In genomic region chr19:45100797-45101196, GRCh38 we compare ENCODE assay signal across 2 cellular contexts.
TF ChIP-seq lines count a peak whose summit lies in the region.

No MANE protein-coding gene starts in this region.

TF ChIP-seq in liver, 16 proteins besides CTCF, POLR2A, EP300 and RAD21:
- no peak for TF ChIP-seq YY1 (IDR thresholded peaks at IDR 0.05)
- TF ChIP-seq, protein P1, sequence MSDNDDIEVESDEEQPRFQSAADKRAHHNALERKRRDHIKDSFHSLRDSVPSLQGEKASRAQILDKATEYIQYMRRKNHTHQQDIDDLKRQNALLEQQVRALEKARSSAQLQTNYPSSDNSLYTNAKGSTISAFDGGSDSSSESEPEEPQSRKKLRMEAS (IDR thresholded peaks at IDR 0.05): no peak
- no peak for TF ChIP-seq FOXA2 (IDR thresholded peaks at IDR 0.05)
- no peak for TF ChIP-seq EGR1 (IDR thresholded peaks at IDR 0.05; ENCODE audit: low read depth in 2 of 2)
- no peak for TF ChIP-seq JUND (IDR thresholded peaks at IDR 0.05)
- TF ChIP-seq ATF3 (IDR thresholded peaks at IDR 0.05): no peak
- TF ChIP-seq, protein P2, sequence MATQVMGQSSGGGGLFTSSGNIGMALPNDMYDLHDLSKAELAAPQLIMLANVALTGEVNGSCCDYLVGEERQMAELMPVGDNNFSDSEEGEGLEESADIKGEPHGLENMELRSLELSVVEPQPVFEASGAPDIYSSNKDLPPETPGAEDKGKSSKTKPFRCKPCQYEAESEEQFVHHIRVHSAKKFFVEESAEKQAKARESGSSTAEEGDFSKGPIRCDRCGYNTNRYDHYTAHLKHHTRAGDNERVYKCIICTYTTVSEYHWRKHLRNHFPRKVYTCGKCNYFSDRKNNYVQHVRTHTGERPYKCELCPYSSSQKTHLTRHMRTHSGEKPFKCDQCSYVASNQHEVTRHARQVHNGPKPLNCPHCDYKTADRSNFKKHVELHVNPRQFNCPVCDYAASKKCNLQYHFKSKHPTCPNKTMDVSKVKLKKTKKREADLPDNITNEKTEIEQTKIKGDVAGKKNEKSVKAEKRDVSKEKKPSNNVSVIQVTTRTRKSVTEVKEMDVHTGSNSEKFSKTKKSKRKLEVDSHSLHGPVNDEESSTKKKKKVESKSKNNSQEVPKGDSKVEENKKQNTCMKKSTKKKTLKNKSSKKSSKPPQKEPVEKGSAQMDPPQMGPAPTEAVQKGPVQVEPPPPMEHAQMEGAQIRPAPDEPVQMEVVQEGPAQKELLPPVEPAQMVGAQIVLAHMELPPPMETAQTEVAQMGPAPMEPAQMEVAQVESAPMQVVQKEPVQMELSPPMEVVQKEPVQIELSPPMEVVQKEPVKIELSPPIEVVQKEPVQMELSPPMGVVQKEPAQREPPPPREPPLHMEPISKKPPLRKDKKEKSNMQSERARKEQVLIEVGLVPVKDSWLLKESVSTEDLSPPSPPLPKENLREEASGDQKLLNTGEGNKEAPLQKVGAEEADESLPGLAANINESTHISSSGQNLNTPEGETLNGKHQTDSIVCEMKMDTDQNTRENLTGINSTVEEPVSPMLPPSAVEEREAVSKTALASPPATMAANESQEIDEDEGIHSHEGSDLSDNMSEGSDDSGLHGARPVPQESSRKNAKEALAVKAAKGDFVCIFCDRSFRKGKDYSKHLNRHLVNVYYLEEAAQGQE (IDR thresholded peaks at IDR 0.05): no peak
- TF ChIP-seq FOXA1 (IDR thresholded peaks at IDR 0.05): no peak
- TF ChIP-seq RXRA (IDR thresholded peaks at IDR 0.05): peak in 1 of 2 donors; percentile 56
- no peak for TF ChIP-seq GABPA (IDR thresholded peaks at IDR 0.05 in 1 of 2, conservative IDR thresholded peaks at IDR 0.05 in 1 of 2)
- no peak for TF ChIP-seq HNF4A (conservative IDR thresholded peaks at IDR 0.05)
- no peak for TF ChIP-seq TAF1 (conservative IDR thresholded peaks at IDR 0.05)
- TF ChIP-seq NR2F2 (IDR thresholded peaks at IDR 0.05): peak; percentile 76
TF ChIP-seq in liver: peak in this region for 2.

TF ChIP-seq in HepG2, 621 proteins besides CTCF, POLR2A, EP300 and RAD21:
- TF ChIP-seq, protein P3, sequence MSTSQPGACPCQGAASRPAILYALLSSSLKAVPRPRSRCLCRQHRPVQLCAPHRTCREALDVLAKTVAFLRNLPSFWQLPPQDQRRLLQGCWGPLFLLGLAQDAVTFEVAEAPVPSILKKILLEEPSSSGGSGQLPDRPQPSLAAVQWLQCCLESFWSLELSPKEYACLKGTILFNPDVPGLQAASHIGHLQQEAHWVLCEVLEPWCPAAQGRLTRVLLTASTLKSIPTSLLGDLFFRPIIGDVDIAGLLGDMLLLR (CRISPR knock-in tag; IDR thresholded peaks at IDR 0.05): no peak
- TF ChIP-seq, protein P4, sequence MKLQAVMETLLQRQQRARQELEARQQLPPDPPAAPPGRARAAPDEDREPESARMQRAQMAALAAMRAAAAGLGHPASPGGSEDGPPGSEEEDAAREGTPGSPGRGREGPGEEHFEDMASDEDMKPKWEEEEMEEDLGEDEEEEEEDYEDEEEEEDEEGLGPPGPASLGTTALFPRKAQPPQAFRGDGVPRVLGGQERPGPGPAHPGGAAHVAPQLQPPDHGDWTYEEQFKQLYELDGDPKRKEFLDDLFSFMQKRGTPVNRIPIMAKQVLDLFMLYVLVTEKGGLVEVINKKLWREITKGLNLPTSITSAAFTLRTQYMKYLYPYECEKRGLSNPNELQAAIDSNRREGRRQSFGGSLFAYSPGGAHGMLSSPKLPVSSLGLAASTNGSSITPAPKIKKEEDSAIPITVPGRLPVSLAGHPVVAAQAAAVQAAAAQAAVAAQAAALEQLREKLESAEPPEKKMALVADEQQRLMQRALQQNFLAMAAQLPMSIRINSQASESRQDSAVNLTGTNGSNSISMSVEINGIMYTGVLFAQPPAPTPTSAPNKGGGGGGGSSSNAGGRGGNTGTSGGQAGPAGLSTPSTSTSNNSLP (IDR thresholded peaks at IDR 0.05; ENCODE audit: low read depth, low read length): no peak
- TF ChIP-seq, protein P5, sequence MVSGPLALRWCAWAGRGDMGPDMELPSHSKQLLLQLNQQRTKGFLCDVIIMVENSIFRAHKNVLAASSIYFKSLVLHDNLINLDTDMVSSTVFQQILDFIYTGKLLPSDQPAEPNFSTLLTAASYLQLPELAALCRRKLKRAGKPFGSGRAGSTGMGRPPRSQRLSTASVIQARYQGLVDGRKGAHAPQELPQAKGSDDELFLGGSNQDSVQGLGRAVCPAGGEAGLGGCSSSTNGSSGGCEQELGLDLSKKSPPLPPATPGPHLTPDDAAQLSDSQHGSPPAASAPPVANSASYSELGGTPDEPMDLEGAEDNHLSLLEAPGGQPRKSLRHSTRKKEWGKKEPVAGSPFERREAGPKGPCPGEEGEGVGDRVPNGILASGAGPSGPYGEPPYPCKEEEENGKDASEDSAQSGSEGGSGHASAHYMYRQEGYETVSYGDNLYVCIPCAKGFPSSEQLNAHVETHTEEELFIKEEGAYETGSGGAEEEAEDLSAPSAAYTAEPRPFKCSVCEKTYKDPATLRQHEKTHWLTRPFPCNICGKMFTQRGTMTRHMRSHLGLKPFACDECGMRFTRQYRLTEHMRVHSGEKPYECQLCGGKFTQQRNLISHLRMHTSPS (CRISPR knock-in tag; IDR thresholded peaks at IDR 0.05; ENCODE audit: low read depth): no peak
- TF ChIP-seq SYNCRIP (IDR thresholded peaks at IDR 0.05; ENCODE audit: insufficient read depth, low read depth, low read length) (no peak), CSRNP2 (CRISPR knock-in tag; conservative IDR thresholded peaks at IDR 0.05; ENCODE audit: low read depth) (no peak), ZFP82 (CRISPR knock-in tag; IDR thresholded peaks at IDR 0.05; ENCODE audit: borderline replicate concordance) (no peak), NFIB (CRISPR knock-in tag; IDR thresholded peaks at IDR 0.05; ENCODE audit: borderline replicate concordance) (no peak), ZNF605 (CRISPR knock-in tag; IDR thresholded peaks at IDR 0.05) (no peak), ZNF580 (CRISPR knock-in tag; IDR thresholded peaks at IDR 0.05; ENCODE audit: borderline replicate concordance, low read depth) (no peak)
